13 cellular contexts compared by ENCODE assay signal in the genomic region with DNA sequence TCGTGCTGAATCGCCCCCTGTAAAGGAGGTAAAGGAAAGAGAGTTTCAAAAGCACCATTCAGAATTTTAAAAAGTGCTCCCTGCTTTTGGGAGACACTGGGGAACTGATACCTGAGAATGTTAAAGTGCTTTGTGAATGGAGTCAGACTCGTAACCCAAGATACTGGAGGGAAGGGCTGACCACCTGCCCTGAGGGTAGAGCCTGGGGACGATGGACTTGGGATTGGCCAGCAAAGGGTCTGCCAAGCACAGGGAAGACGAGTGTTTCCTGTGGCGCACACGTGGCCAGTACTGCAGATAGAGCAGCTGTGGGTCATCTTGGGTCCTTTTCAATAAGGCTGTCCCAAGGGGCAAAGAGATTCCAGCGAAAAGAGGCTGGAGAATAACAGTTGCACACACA.
DNase-seq lines count a peak whose midpoint lies in the region; ATAC-seq and TF ChIP-seq lines count a peak whose summit lies in the region.
"Had no signal": no experiment of that assay in that cellular context is flagged by ENCODE, and none has a peak within 500 bp of the region (broad histone marks: within the 10 kb centered on the region; RNA-seq: fewer than 3 reads in every experiment).

No MANE protein-coding gene starts in this region.

- H3K27ac Mint-ChIP-seq in H9 = peak overlapping the region in 2 of 3 experiments; percentile 31 to 65; a peak in 1 of 7 replicates

- H3K9ac ChIP-seq in H9 (ENCODE audit: extremely low read depth, insufficient read length, low read length) = no peak overlapping the region
- H3K9ac ChIP-seq: BLaER1 had no signal

- H2AFZ ChIP-seq in H9 (ENCODE audit: low read length) = no peak overlapping the region

- peaks cover 1% of the 10 kb centered on the region for H3K27me3 Mint-ChIP-seq in H9 (ENCODE audit: low read depth)

- no peak overlapping the region for H4K8ac ChIP-seq in H9 (replicated peaks; ENCODE audit: insufficient read length, low read depth, low read length)

- H3K18ac ChIP-seq in H9 (ENCODE audit: insufficient read length, low read depth, low read length) = no peak overlapping the region

- no CpG with 5 or more reads among the region's 8 CpGs for WGBS in H9 (ENCODE audit: extremely low coverage, insufficient read length, low lambda C conversion rate)

- DNase-seq in DMS153 (lab: John Stamatoyannopoulos, UW) = peak; percentile 30
- no peak for DNase-seq in DMS153 treated with DMSO at 0.1 percent for 48 hours (lab: John Stamatoyannopoulos, UW; ENCODE audit: unreplicated experiment)
- no peak for DNase-seq in H9
- peak; percentile 54 for DNase-seq in NCI-H2196 treated with DMSO at 0.1 percent for 48 hours (lab: John Stamatoyannopoulos, UW; ENCODE audit: unreplicated experiment)
- DNase-seq in foreskin keratinocyte = no peak
- no peak for DNase-seq in GM10266 (ENCODE audit: extremely low spot score)
- DNase-seq in NCI-H2029 (lab: John Stamatoyannopoulos, UW) = no peak
- DNase-seq: AML-193, DND-41, GDM1 had no signal

- H3K4me1 Mint-ChIP-seq in H9 = peaks cover 8 to 15% of the 10 kb centered on the region in 2 experiments

- H3K56ac ChIP-seq in H9 (ENCODE audit: insufficient read length, low read depth, low read length) = no peak overlapping the region

- H3K27ac ChIP-seq in H9 (ENCODE audit: insufficient read length, low read depth, low read length) = no peak overlapping the region
- H3K27ac ChIP-seq in foreskin keratinocyte = peak overlapping the region; percentile 29
- H3K27ac ChIP-seq: 22Rv1, BLaER1 had no signal

- ATAC-seq in foreskin keratinocyte = no peak
- ATAC-seq in HG03025 (IDR thresholded peaks at IDR 0.05; ENCODE audit: low FRiP score, unreplicated experiment) = no peak

- no peak overlapping the region for H4K91ac ChIP-seq in H9 (ENCODE audit: insufficient read length, low read depth, low read length)

- H3K14ac ChIP-seq in H9 (ENCODE audit: insufficient read depth, low read length) = peak overlapping the region; percentile 24; the same call in 1 of the 2 replicates

- no peaks in the 10 kb centered on the region for H3K23me2 ChIP-seq in H9 (ENCODE audit: insufficient read length, low read depth, low read length, poor library complexity, severe bottlenecking)

- H3K9me3 ChIP-seq in H9 (ENCODE audit: control insufficient read depth, low read depth, low read length) = no peaks in the 10 kb centered on the region

- no peak overlapping the region for H3K23ac ChIP-seq in H9 (ENCODE audit: insufficient read length, low read depth, low read length)

- H3K36me3 Mint-ChIP-seq in H9 (ENCODE audit: insufficient read depth in 1 of 3, low read depth in 3 of 3) = peaks cover 5 to 8% (median 8%) of the 10 kb centered on the region in 3 experiments; a peak in 4 of 7 replicates

- H3K4me3 Mint-ChIP-seq in H9 = no peak overlapping the region

- H2BK20ac ChIP-seq in H9 (ENCODE audit: low read depth, low read length, poor library complexity, severe bottlenecking) = no peak overlapping the region

- H3K9me3 Mint-ChIP-seq in H9 = peaks cover 3 to 10% of the 10 kb centered on the region in 2 experiments; a peak in 4 of 5 replicates

- H3K4me2 ChIP-seq in H9 (ENCODE audit: insufficient read depth, insufficient read length, low read length) = no peak overlapping the region
- H3K4me2 ChIP-seq: BLaER1 had no signal

- H2BK15ac ChIP-seq in H9 (ENCODE audit: low read depth, low read length) = no peak overlapping the region

- TF ChIP-seq CTCF in H9 (conservative IDR thresholded peaks at IDR 0.05) (no peak), foreskin keratinocyte (conservative IDR thresholded peaks at IDR 0.05) (no peak), GM10266 (IDR thresholded peaks at IDR 0.05; ENCODE audit: control insufficient read depth, insufficient read depth, low read depth, missing control alignments) (no peak)

- H2BK120ac ChIP-seq in H9 (ENCODE audit: low read depth, low read length, poor library complexity, severe bottlenecking) = no peak overlapping the region

- no peak overlapping the region for H2BK5ac ChIP-seq in H9 (ENCODE audit: insufficient read length, low read length)

- H2AK5ac ChIP-seq in H9 (ENCODE audit: insufficient read length, low read length) = no peak overlapping the region

- no peak overlapping the region for H3T11ph ChIP-seq in H9 (ENCODE audit: low read length)

- H3K27me3 ChIP-seq in H9 (ENCODE audit: insufficient read depth, low read length) (no peaks in the 10 kb centered on the region), foreskin keratinocyte (no peaks in the 10 kb centered on the region)
- H3K27me3 ChIP-seq: BLaER1 had no signal

- H4K5ac ChIP-seq in H9 (ENCODE audit: insufficient read length, low read depth, low read length) = no peak overlapping the region

- H2BK12ac ChIP-seq in H9 (ENCODE audit: insufficient read length, low read depth, low read length) = no peak overlapping the region

- no peaks in the 10 kb centered on the region for H3K79me2 ChIP-seq in H9 (ENCODE audit: insufficient read depth, low read length)

- H3K4ac ChIP-seq in H9 (ENCODE audit: low read depth, low read length) = no peak overlapping the region

- no peaks in the 10 kb centered on the region for H3K4me1 ChIP-seq in H9 (ENCODE audit: insufficient read depth, low read length)
- H3K4me1 ChIP-seq in foreskin keratinocyte = peaks cover 9% of the 10 kb centered on the region
- H3K4me1 ChIP-seq: BLaER1 had no signal

- H4K20me1 ChIP-seq in H9 (ENCODE audit: control insufficient read depth, insufficient read depth, insufficient read length) = no peaks in the 10 kb centered on the region
- H4K20me1 ChIP-seq: BLaER1 had no signal

- no peaks in the 10 kb centered on the region for H3K79me1 ChIP-seq in H9 (ENCODE audit: insufficient read depth, low read depth, low read length, poor library complexity, severe bottlenecking)

Comparison
In these comparisons a context has a peak if more than half of its experiments do, and no peak if none do; other contexts are left out.
1. DNase-seq: peak in DMS153 (single experiment) and NCI-H2196 treated with DMSO at 0.1 percent for 48 hours (single experiment); none in DMS153 treated with DMSO at 0.1 percent for 48 hours (single experiment), H9 (single experiment), foreskin keratinocyte (0 of 2), GM10266 (single experiment) and NCI-H2029 (single experiment).